22 cellular contexts compared by ENCODE assay signal in genomic region chr6:1984346-1984994, GRCh38.
"Had no signal": no experiment of that assay in that cellular context is flagged by ENCODE, and none has a peak within 500 bp of the region (broad histone marks: within the 10 kb centered on the region; RNA-seq: fewer than 3 reads in every experiment).

No MANE protein-coding gene starts in this region.

- H3K4me3 ChIP-seq: left ventricle myocardium inferior, lung, mucosa of descending colon, ovary, right atrium auricular region, right lobe of liver, skin epidermis, stomach, suprapubic skin, thoracic aorta, tibial artery, upper lobe of right lung had no signal

- H3K9me3 ChIP-seq: ovary, right lobe of liver, thoracic aorta, tibial artery had no signal

- H3K27me3 ChIP-seq: ovary, right atrium auricular region, right lobe of liver, stomach, suprapubic skin, tibial artery, upper lobe of right lung had no signal

- H3K36me3 ChIP-seq: left ventricle myocardium inferior, ovary, right atrium auricular region, right lobe of liver, stomach, suprapubic skin, thoracic aorta, tibial artery, upper lobe of right lung had no signal

- H3K4me1 ChIP-seq: left ventricle myocardium inferior, right atrium auricular region, right lobe of liver, suprapubic skin, upper lobe of right lung had no signal

- ATAC-seq: mucosa of descending colon; naive thymus-derived CD4-positive, alpha-beta T cell; natural killer cell treated with Interleukin-12 subunit alpha and Interleukin-12 subunit beta and Interleukin-15 and Interleukin-18, amount 100 ng/mL, for 72 hours; right lobe of liver; stimulated activated naive B cell treated with anti-CD40 and anti-IgM and Interleukin-4, amounts not matched to agents 10 μg/mL and 1 μg/mL and 100 μg/mL, for 72 hours; stimulated activated naive CD8-positive, alpha-beta T cell treated with anti-CD3 and anti-CD28 coated beads, Interleukin-15, Interleukin-2, amounts not matched to agents 100 U/mL and 50 U/mL, for 24 hours; upper lobe of right lung had no signal

- H3K27ac ChIP-seq: left ventricle myocardium inferior, ovary, right atrium auricular region, right lobe of liver, skin epidermis, stomach, suprapubic skin, thoracic aorta, tibial artery, upper lobe of right lung had no signal

- DNase-seq: islet precursor cell; left ventricle myocardium inferior; midbrain; mucosa of descending colon; naive thymus-derived CD4-positive, alpha-beta T cell; ovary; right lobe of liver; stimulated activated CD4-positive, alpha-beta T cell treated with anti-CD3 and anti-CD28 coated beads, Interleukin-12 subunit alpha, Interleukin-12 subunit beta, amount 100 ng/mL, for 4 hours; stimulated activated CD4-positive, alpha-beta T cell treated with anti-CD3 and anti-CD28 coated beads, Interleukin-15, amount 100 ng/mL, for 24 hours; stimulated activated CD4-positive, alpha-beta T cell treated with anti-CD3 and anti-CD28 coated beads, Interleukin-2, amount 100 ng/mL, for 24 hours; stimulated activated CD4-positive, alpha-beta T cell treated with anti-CD3 and anti-CD28 coated beads, Interleukin-4, amount 100 ng/mL, for 1 hour; stimulated activated naive B cell treated with anti-CD40 and anti-IgM and Interleukin-4, amounts not matched to agents 10 μg/mL and 1 μg/mL and 100 μg/mL, for 72 hours; stimulated activated naive CD8-positive, alpha-beta T cell treated with anti-CD3 and anti-CD28 coated beads, Interleukin-15, Interleukin-2, amounts not matched to agents 100 U/mL and 50 U/mL, for 24 hours; stomach; tibial artery; upper lobe of right lung had no signal
